In genomic region chr14:93669632-93670031, GRCh38 we compare ENCODE assay signal across 40 cellular contexts.
"Had no signal": no experiment of that assay in that cellular context is flagged by ENCODE, and none has a peak within 500 bp of the region (broad histone marks: within the 10 kb centered on the region; RNA-seq: fewer than 3 reads in every experiment).

No MANE protein-coding gene starts in this region.

- H3K27ac ChIP-seq: adrenal gland, ascending aorta, body of pancreas, brain microvascular endothelial cell, breast epithelium, cardiac muscle cell had no signal

- H3K36me3 Mint-ChIP-seq: activated naive CD4-positive, alpha-beta T cell treated with anti-CD3 and anti-CD28 coated beads, Interleukin-2, amount 10 ng/mL, durations not matched to agents 7 days and 5 days; activated naive CD4-positive, alpha-beta T cell treated with anti-CD3 and anti-CD28 coated beads, Interleukin-2, amount 50 U/mL, for 24 hours; activated naive CD8-positive, alpha-beta T cell; activated naive CD8-positive, alpha-beta T cell treated with anti-CD3 and anti-CD28 coated beads for 36 hours; activated naive CD8-positive, alpha-beta T cell treated with anti-CD3 and anti-CD28 coated beads, Interleukin-2, amount 10 ng/mL, durations not matched to agents 7 days and 5 days had no signal

- H3K4me1 Mint-ChIP-seq: activated naive CD4-positive, alpha-beta T cell treated with anti-CD3 and anti-CD28 coated beads, Interleukin-2, amount 10 ng/mL, durations not matched to agents 7 days and 5 days; activated naive CD4-positive, alpha-beta T cell treated with anti-CD3 and anti-CD28 coated beads, Interleukin-2, amount 50 U/mL, for 24 hours; activated naive CD8-positive, alpha-beta T cell treated with anti-CD3 and anti-CD28 coated beads for 36 hours; activated naive CD8-positive, alpha-beta T cell treated with anti-CD3 and anti-CD28 coated beads, Interleukin-2, amount 10 ng/mL, durations not matched to agents 7 days and 5 days; activated naive CD8-positive, alpha-beta T cell treated with anti-CD3 and anti-CD28 coated beads, Interleukin-2, amount 50 U/mL, for 24 hours; activated T-helper 17 cell treated with anti-CD3 and anti-CD28 coated beads, Interleukin-2, amount 50 U/mL, for 72 hours; brain; central memory CD8-positive, alpha-beta T cell had no signal

- H3K4me3 ChIP-seq: adrenal gland, ascending aorta, body of pancreas, breast epithelium, cardiac muscle cell had no signal

- H3K4me3 Mint-ChIP-seq: activated naive CD4-positive, alpha-beta T cell treated with anti-CD3 and anti-CD28 coated beads for 36 hours; activated naive CD4-positive, alpha-beta T cell treated with anti-CD3 and anti-CD28 coated beads, Interleukin-2, amount 10 ng/mL, durations not matched to agents 7 days and 5 days; activated naive CD4-positive, alpha-beta T cell treated with anti-CD3 and anti-CD28 coated beads, Interleukin-2, amount 50 U/mL, for 24 hours; activated naive CD8-positive, alpha-beta T cell; activated naive CD8-positive, alpha-beta T cell treated with anti-CD3 and anti-CD28 coated beads for 36 hours; activated naive CD8-positive, alpha-beta T cell treated with anti-CD3 and anti-CD28 coated beads, Interleukin-2, amount 10 ng/mL, durations not matched to agents 7 days and 5 days; activated naive CD8-positive, alpha-beta T cell treated with anti-CD3 and anti-CD28 coated beads, Interleukin-2, amount 50 U/mL, for 24 hours; activated T-cell treated with anti-CD3 and anti-CD28 coated beads, Interleukin-2, amount 50 U/mL, for 24 hours; activated T-cell treated with anti-CD3 and anti-CD28 coated beads, Interleukin-2, amount 50 U/mL, for 4 hours; activated T-cell treated with anti-CD3 and anti-CD28 coated beads, Interleukin-2, amount 50 U/mL, for 72 hours; activated T-helper 1 cell treated with anti-CD3 and anti-CD28 coated beads, Interleukin-12 subunit alpha, Interleukin-12 subunit beta, Interleukin-2, Interleukin-4 antibody, amounts not matched to agents 30 ng/mL and 10 ng/mL and 1 ng/mL, durations not matched to agents 14 hours and 24 hours and 36 hours; activated T-helper 17 cell treated with anti-CD3 and anti-CD28 coated beads, Interleukin-2, amount 50 U/mL, for 72 hours; brain; central memory CD8-positive, alpha-beta T cell had no signal

- H3K27me3 Mint-ChIP-seq: brain had no signal

- DNase-seq: activated effector memory CD4-positive, alpha-beta T cell treated with anti-CD3 and anti-CD28 coated beads, Interleukin-2, amount 50 U/mL, for 16 hours; activated effector memory CD4-positive, alpha-beta T cell treated with Interleukin-2 at 50 U/mL for 16 hours; activated gamma-delta T cell; activated gamma-delta T cell treated with Interleukin-2 at 50 U/mL for 16 hours; activated naive CD4-positive, alpha-beta T cell; activated naive CD4-positive, alpha-beta T cell treated with anti-CD3 and anti-CD28 coated beads for 36 hours; activated naive CD4-positive, alpha-beta T cell treated with anti-CD3 and anti-CD28 coated beads, Interleukin-2, amount 10 ng/mL, durations not matched to agents 7 days and 5 days; activated naive CD4-positive, alpha-beta T cell treated with anti-CD3 and anti-CD28 coated beads, Interleukin-2, amount 50 U/mL, for 16 hours; activated naive CD4-positive, alpha-beta T cell treated with Interleukin-2 at 50 U/mL for 16 hours; activated naive CD8-positive, alpha-beta T cell treated with anti-CD3 and anti-CD28 coated beads for 36 hours; activated naive CD8-positive, alpha-beta T cell treated with anti-CD3 and anti-CD28 coated beads, Interleukin-2, amount 10 ng/mL, durations not matched to agents 7 days and 5 days; activated naive CD8-positive, alpha-beta T cell treated with anti-CD3 and anti-CD28 coated beads, Interleukin-2, amount 50 U/mL, for 24 hours; activated T-cell treated with anti-CD3 and anti-CD28 coated beads, Interleukin-2, amount 50 U/mL, for 1 hour; activated T-cell treated with anti-CD3 and anti-CD28 coated beads, Interleukin-2, amount 50 U/mL, for 24 hours; activated T-cell treated with anti-CD3 and anti-CD28 coated beads, Interleukin-2, amount 50 U/mL, for 4 hours; activated T-cell treated with anti-CD3 and anti-CD28 coated beads, Interleukin-2, amount 50 U/mL, for 48 hours; activated T-cell treated with anti-CD3 and anti-CD28 coated beads, Interleukin-2, amount 50 U/mL, for 72 hours; adrenal gland; amniotic stem cell; amygdala; anterior cingulate cortex; aorta; body of pancreas; brain microvascular endothelial cell; caudate nucleus; central memory CD4-positive, alpha-beta T cell; cerebellar nuclear complex had no signal

- H3K27ac Mint-ChIP-seq: activated naive CD4-positive, alpha-beta T cell treated with anti-CD3 and anti-CD28 coated beads for 36 hours; activated naive CD4-positive, alpha-beta T cell treated with anti-CD3 and anti-CD28 coated beads, Interleukin-2, amount 10 ng/mL, durations not matched to agents 7 days and 5 days; activated naive CD4-positive, alpha-beta T cell treated with anti-CD3 and anti-CD28 coated beads, Interleukin-2, amount 50 U/mL, for 24 hours; activated naive CD4-positive, alpha-beta T cell treated with anti-CD3 and anti-CD28 coated beads, Interleukin-2, amount 50 U/mL, for 72 hours; activated naive CD8-positive, alpha-beta T cell; activated naive CD8-positive, alpha-beta T cell treated with anti-CD3 and anti-CD28 coated beads for 36 hours; activated naive CD8-positive, alpha-beta T cell treated with anti-CD3 and anti-CD28 coated beads, Interleukin-2, amount 10 ng/mL, durations not matched to agents 7 days and 5 days; activated naive CD8-positive, alpha-beta T cell treated with anti-CD3 and anti-CD28 coated beads, Interleukin-2, amount 50 U/mL, for 24 hours; activated T-cell treated with anti-CD3 and anti-CD28 coated beads, Interleukin-2, amount 50 U/mL, for 24 hours; activated T-cell treated with anti-CD3 and anti-CD28 coated beads, Interleukin-2, amount 50 U/mL, for 72 hours; activated T-helper 1 cell treated with anti-CD3 and anti-CD28 coated beads, Interleukin-12 subunit alpha, Interleukin-12 subunit beta, Interleukin-2, Interleukin-4 antibody, amounts not matched to agents 30 ng/mL and 10 ng/mL and 1 ng/mL, durations not matched to agents 14 hours and 24 hours and 36 hours; activated T-helper 17 cell treated with anti-CD3 and anti-CD28 coated beads, Interleukin-2, amount 50 U/mL, for 72 hours; activated T-helper 2 cell treated with anti-CD3 and anti-CD28 coated beads, Interferon-gamma antibody, Interleukin-2, Interleukin-4, amounts not matched to agents 10 μg/mL and 5 μg/mL and 100 μg/mL, durations not matched to agents 14 hours and 24 hours and 36 hours; brain had no signal

- H3K4me1 ChIP-seq: adrenal gland, ascending aorta, body of pancreas, breast epithelium had no signal

- H3K27me3 ChIP-seq: adrenal gland, ascending aorta, body of pancreas, brain microvascular endothelial cell, breast epithelium, cardiac muscle cell had no signal

- H3K36me3 ChIP-seq: adrenal gland, ascending aorta, brain microvascular endothelial cell, breast epithelium, cardiac muscle cell had no signal

- FAIRE-seq: astrocyte, bronchial epithelial cell had no signal

- ATAC-seq: activated naive CD4-positive, alpha-beta T cell treated with anti-CD3 and anti-CD28 coated beads, Interleukin-2, amount 50 U/mL, for 72 hours; activated naive CD8-positive, alpha-beta T cell treated with anti-CD3 and anti-CD28 coated beads, Interleukin-2, amount 50 U/mL, for 24 hours; activated T-cell treated with anti-CD3 and anti-CD28 coated beads, Interleukin-2, amount 50 U/mL, for 4 hours; activated T-cell treated with anti-CD3 and anti-CD28 coated beads, Interleukin-2, amount 50 U/mL, for 72 hours; activated T-helper 17 cell treated with anti-CD3 and anti-CD28 coated beads, Interleukin-2, amount 50 U/mL, for 72 hours; body of pancreas had no signal
